In the genomic region with DNA sequence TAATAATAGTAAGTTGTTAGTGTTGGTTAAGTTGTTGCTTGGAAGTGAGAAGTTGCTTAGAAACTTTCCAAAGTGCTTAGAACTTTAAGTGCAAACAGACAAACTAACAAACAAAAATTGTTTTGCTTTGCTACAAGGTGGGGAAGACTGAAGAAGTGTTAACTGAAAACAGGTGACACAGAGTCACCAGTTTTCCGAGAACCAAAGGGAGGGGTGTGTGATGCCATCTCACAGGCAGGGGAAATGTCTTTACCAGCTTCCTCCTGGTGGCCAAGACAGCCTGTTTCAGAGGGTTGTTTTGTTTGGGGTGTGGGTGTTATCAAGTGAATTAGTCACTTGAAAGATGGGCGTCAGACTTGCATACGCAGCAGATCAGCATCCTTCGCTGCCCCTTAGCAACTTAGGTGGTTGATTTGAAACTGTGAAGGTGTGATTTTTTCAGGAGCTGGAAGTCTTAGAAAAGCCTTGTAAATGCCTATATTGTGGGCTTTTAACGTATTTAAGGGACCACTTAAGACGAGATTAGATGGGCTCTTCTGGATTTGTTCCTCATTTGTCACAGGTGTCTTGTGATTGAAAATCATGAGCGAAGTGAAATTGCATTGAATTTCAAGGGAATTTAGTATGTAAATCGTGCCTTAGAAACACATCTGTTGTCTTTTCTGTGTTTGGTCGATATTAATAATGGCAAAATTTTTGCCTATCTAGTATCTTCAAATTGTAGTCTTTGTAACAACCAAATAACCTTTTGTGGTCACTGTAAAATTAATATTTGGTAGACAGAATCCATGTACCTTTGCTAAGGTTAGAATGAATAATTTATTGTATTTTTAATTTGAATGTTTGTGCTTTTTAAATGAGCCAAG, we compare ENCODE assay signal across 1 cellular context.
TF ChIP-seq lines count a peak whose summit lies in the region.

No MANE protein-coding gene starts in this region.

TF ChIP-seq in GM12878, 131 proteins besides CTCF, POLR2A, EP300 and RAD21 (continued from another document and continues in another):
- TF ChIP-seq, protein P1, sequence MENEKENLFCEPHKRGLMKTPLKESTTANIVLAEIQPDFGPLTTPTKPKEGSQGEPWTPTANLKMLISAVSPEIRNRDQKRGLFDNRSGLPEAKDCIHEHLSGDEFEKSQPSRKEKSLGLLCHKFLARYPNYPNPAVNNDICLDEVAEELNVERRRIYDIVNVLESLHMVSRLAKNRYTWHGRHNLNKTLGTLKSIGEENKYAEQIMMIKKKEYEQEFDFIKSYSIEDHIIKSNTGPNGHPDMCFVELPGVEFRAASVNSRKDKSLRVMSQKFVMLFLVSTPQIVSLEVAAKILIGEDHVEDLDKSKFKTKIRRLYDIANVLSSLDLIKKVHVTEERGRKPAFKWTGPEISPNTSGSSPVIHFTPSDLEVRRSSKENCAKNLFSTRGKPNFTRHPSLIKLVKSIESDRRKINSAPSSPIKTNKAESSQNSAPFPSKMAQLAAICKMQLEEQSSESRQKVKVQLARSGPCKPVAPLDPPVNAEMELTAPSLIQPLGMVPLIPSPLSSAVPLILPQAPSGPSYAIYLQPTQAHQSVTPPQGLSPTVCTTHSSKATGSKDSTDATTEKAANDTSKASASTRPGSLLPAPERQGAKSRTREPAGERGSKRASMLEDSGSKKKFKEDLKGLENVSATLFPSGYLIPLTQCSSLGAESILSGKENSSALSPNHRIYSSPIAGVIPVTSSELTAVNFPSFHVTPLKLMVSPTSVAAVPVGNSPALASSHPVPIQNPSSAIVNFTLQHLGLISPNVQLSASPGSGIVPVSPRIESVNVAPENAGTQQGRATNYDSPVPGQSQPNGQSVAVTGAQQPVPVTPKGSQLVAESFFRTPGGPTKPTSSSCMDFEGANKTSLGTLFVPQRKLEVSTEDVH (IDR thresholded peaks at IDR 0.05; ENCODE audit: low read depth, partially characterized antibody): no peak
- TF ChIP-seq, protein P2, sequence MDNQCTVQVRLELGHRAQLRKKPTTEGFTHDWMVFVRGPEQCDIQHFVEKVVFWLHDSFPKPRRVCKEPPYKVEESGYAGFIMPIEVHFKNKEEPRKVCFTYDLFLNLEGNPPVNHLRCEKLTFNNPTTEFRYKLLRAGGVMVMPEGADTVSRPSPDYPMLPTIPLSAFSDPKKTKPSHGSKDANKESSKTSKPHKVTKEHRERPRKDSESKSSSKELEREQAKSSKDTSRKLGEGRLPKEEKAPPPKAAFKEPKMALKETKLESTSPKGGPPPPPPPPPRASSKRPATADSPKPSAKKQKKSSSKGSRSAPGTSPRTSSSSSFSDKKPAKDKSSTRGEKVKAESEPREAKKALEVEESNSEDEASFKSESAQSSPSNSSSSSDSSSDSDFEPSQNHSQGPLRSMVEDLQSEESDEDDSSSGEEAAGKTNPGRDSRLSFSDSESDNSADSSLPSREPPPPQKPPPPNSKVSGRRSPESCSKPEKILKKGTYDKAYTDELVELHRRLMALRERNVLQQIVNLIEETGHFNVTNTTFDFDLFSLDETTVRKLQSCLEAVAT (IDR thresholded peaks at IDR 0.05): peak; percentile 77
- TF ChIP-seq TCF7 (IDR thresholded peaks at IDR 0.05; ENCODE audit: borderline replicate concordance) (no peak), DPF2 (IDR thresholded peaks at IDR 0.05) (peak; percentile 50; the same call in 1 of the 2 replicates), IKZF1 (conservative IDR thresholded peaks at IDR 0.05) (peak; percentile 54; the same call in 1 of the 2 replicates), KDM1A (IDR thresholded peaks at IDR 0.05; ENCODE audit: borderline replicate concordance) (no peak), HDAC6 (IDR thresholded peaks at IDR 0.05; ENCODE audit: unreplicated experiment) (peak; percentile 85), ZNF24 (IDR thresholded peaks at IDR 0.05) (peak; percentile 6; the same call in 1 of the 2 replicates), MXI1 (IDR thresholded peaks at IDR 0.05; ENCODE audit: low read depth, low read length) (no peak), EGR1 (IDR thresholded peaks at IDR 0.05; ENCODE audit: borderline replicate concordance in 1 of 2, low read depth in 2 of 2, low read length in 2 of 2) (no peak), USF1 (IDR thresholded peaks at IDR 0.05; ENCODE audit: borderline replicate concordance, extremely low read length, insufficient read depth, low read depth, low read length) (no peak), NFXL1 (IDR thresholded peaks at IDR 0.05; ENCODE audit: borderline replicate concordance) (no peak), CREB1 (IDR thresholded peaks at IDR 0.05; ENCODE audit: low read depth) (no peak), CHD4 (IDR thresholded peaks at IDR 0.05) (no peak), SMARCA5 (IDR thresholded peaks at IDR 0.05) (no peak), ZNF687 (IDR thresholded peaks at IDR 0.05) (peak; percentile 54), ZZZ3 (IDR thresholded peaks at IDR 0.05; ENCODE audit: control insufficient read depth, insufficient read length, low read depth) (no peak), TARDBP (IDR thresholded peaks at IDR 0.05; ENCODE audit: borderline replicate concordance) (no peak), FOXK2 (IDR thresholded peaks at IDR 0.05) (no peak), ATF3 (IDR thresholded peaks at IDR 0.05; ENCODE audit: borderline replicate concordance, extremely low read depth, low read depth, low read length) (no peak), NFIC (IDR thresholded peaks at IDR 0.05; ENCODE audit: low read depth, low read length) (no peak), REST (IDR thresholded peaks at IDR 0.05; ENCODE audit: low read depth, low read length) (no peak), HDGF (IDR thresholded peaks at IDR 0.05) (no peak), FOXM1 (IDR thresholded peaks at IDR 0.05; ENCODE audit: low read depth, low read length) (no peak), RBBP5 (conservative IDR thresholded peaks at IDR 0.05) (no peak), BRCA1 (IDR thresholded peaks at IDR 0.05; ENCODE audit: low read depth, low read length) (no peak)
- TF ChIP-seq, protein P3, sequence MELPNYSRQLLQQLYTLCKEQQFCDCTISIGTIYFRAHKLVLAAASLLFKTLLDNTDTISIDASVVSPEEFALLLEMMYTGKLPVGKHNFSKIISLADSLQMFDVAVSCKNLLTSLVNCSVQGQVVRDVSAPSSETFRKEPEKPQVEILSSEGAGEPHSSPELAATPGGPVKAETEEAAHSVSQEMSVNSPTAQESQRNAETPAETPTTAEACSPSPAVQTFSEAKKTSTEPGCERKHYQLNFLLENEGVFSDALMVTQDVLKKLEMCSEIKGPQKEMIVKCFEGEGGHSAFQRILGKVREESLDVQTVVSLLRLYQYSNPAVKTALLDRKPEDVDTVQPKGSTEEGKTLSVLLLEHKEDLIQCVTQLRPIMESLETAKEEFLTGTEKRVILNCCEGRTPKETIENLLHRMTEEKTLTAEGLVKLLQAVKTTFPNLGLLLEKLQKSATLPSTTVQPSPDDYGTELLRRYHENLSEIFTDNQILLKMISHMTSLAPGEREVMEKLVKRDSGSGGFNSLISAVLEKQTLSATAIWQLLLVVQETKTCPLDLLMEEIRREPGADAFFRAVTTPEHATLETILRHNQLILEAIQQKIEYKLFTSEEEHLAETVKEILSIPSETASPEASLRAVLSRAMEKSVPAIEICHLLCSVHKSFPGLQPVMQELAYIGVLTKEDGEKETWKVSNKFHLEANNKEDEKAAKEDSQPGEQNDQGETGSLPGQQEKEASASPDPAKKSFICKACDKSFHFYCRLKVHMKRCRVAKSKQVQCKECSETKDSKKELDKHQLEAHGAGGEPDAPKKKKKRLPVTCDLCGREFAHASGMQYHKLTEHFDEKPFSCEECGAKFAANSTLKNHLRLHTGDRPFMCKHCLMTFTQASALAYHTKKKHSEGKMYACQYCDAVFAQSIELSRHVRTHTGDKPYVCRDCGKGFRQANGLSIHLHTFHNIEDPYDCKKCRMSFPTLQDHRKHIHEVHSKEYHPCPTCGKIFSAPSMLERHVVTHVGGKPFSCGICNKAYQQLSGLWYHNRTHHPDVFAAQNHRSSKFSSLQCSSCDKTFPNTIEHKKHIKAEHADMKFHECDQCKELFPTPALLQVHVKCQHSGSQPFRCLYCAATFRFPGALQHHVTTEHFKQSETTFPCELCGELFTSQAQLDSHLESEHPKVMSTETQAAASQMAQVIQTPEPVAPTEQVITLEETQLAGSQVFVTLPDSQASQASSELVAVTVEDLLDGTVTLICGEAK (IDR thresholded peaks at IDR 0.05; ENCODE audit: borderline replicate concordance): no peak
- TF ChIP-seq, protein P4, sequence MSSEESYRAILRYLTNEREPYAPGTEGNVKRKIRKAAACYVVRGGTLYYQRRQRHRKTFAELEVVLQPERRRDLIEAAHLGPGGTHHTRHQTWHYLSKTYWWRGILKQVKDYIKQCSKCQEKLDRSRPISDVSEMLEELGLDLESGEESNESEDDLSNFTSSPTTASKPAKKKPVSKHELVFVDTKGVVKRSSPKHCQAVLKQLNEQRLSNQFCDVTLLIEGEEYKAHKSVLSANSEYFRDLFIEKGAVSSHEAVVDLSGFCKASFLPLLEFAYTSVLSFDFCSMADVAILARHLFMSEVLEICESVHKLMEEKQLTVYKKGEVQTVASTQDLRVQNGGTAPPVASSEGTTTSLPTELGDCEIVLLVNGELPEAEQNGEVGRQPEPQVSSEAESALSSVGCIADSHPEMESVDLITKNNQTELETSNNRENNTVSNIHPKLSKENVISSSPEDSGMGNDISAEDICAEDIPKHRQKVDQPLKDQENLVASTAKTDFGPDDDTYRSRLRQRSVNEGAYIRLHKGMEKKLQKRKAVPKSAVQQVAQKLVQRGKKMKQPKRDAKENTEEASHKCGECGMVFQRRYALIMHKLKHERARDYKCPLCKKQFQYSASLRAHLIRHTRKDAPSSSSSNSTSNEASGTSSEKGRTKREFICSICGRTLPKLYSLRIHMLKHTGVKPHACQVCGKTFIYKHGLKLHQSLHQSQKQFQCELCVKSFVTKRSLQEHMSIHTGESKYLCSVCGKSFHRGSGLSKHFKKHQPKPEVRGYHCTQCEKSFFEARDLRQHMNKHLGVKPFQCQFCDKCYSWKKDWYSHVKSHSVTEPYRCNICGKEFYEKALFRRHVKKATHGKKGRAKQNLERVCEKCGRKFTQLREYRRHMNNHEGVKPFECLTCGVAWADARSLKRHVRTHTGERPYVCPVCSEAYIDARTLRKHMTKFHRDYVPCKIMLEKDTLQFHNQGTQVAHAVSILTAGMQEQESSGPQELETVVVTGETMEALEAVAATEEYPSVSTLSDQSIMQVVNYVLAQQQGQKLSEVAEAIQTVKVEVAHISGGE (CRISPR knock-in tag; IDR thresholded peaks at IDR 0.05): peak; percentile 32; the same call in 1 of the 2 replicates
